22 cellular contexts compared by ENCODE assay signal in genomic region chr4:47744843-47745382, GRCh38.
"Had no signal": no experiment of that assay in that cellular context is flagged by ENCODE, and none has a peak within 500 bp of the region (broad histone marks: within the 10 kb centered on the region; RNA-seq: fewer than 3 reads in every experiment).

No MANE protein-coding gene starts in this region.

- FAIRE-seq: astrocyte had no signal

- DNase-seq: activated CD4-positive, alpha-beta memory T cell treated with anti-CD3 and anti-CD28 coated beads for 36 hours; activated CD4-positive, alpha-beta T cell treated with anti-CD3 and anti-CD28 coated beads, Interleukin-2, amount 10 ng/mL, durations not matched to agents 7 days and 5 days; activated CD4-positive, CD25-positive, alpha-beta regulatory T cell; activated CD8-positive, alpha-beta memory T cell treated with anti-CD3 and anti-CD28 coated beads for 24 hours; activated effector memory CD4-positive, alpha-beta T cell treated with anti-CD3 and anti-CD28 coated beads, Interleukin-2, amount 50 U/mL, for 16 hours; activated naive CD4-positive, alpha-beta T cell treated with Interleukin-2 at 50 U/mL for 16 hours; activated T-cell treated with anti-CD3 and anti-CD28 coated beads, Interleukin-2, amount 50 U/mL, for 4 hours; amygdala; cerebellar nuclear complex; Kasumi-1; KBM-7; NCI-H1048; NCI-H1417; NCI-H2107; NCI-H2171 treated with DMSO at 0.1 percent for 48 hours; NCI-H226; NCI-H526; T-helper 1 cell had no signal

- ATAC-seq: activated T-cell treated with anti-CD3 and anti-CD28 coated beads, Interleukin-2, amount 50 U/mL, for 4 hours; Panc1 had no signal

- H3K27ac ChIP-seq: RWPE1, VCaP had no signal
